ENCODE assay signal across 11 cellular contexts in genomic region chr2:44940612-44941464, GRCh38. TPM values are rescaled to one million over a fixed set of nuclear protein-coding genes. Genes with fewer than 3 reads are reported as not detected.
DNase-seq lines count a peak whose midpoint lies in the region; ATAC-seq and TF ChIP-seq lines count a peak whose summit lies in the region.
"Had no signal": no experiment of that assay in that cellular context is flagged by ENCODE, and none has a peak within 500 bp of the region (broad histone marks: within the 10 kb centered on the region; RNA-seq: fewer than 3 reads in every experiment).

No MANE protein-coding gene starts in this region.

- POLR2A ChIA-PET in PC-9 (lab: Charles Lee; ENCODE audit: unreplicated experiment), result no interaction called here

- H3F3A ChIP-seq in PC-9 (ENCODE audit: insufficient read depth, low read depth), result peaks cover 17% of the 10 kb centered on the region; the same call in 1 of the 2 replicates

- H3K9me2 ChIP-seq in PC-9 (ENCODE audit: insufficient read depth), result no peaks in the 10 kb centered on the region

- H4K20me1 ChIP-seq in PC-9 (ENCODE audit: insufficient read depth), result no peaks in the 10 kb centered on the region

- H3K27me3 ChIP-seq in PC-9 (ENCODE audit: insufficient read depth, low read depth), result no peaks in the 10 kb centered on the region
- peaks cover 49 to 100% (median 76%) of the 10 kb centered on the region in 4 donors for H3K27me3 ChIP-seq in esophagus squamous epithelium
- H3K27me3 ChIP-seq in spleen (replicated peaks in 1 of 7), result peaks cover 25 to 100% (median 97%) of the 10 kb centered on the region in 7 donors

- BruUV-seq in PC-9 (replicated peaks; lab: Mats Ljungman, UMichigan), result no TSS peak

- CTCF ChIA-PET in activated CD8-positive, alpha-beta memory T cell treated with anti-CD3 and anti-CD28 coated beads, Interleukin-2, amount 10 ng/mL, durations not matched to agents 7 days and 5 days (lab: Charles Lee), result interaction anchor here (0.6 to 1.5 kb wide), 4 partner anchors 9 to 949 kb away, joined by 3 read pairs; no protein-coding TSS in a partner anchor
- CTCF ChIA-PET in PC-9 (lab: Charles Lee), result no interaction called here

- H3K4me1 ChIP-seq in PC-9 (replicated peaks; ENCODE audit: insufficient read depth) (peaks cover 25% of the 10 kb centered on the region), esophagus squamous epithelium (peaks cover 41 to 75% (median 50%) of the 10 kb centered on the region in 3 donors), spleen (peaks cover 32 to 87% (median 66%) of the 10 kb centered on the region in 6 donors)

- H3K4me1 Mint-ChIP-seq in activated CD8-positive, alpha-beta memory T cell treated with anti-CD3 and anti-CD28 coated beads, Interleukin-2, amount 10 ng/mL, durations not matched to agents 7 days and 5 days, result peaks cover 31% of the 10 kb centered on the region

- H3K9me3 ChIP-seq in PC-9 (ENCODE audit: insufficient read depth, low read depth), result no peaks in the 10 kb centered on the region
- no peaks in the 10 kb centered on the region for H3K9me3 ChIP-seq in esophagus squamous epithelium
- no peaks in the 10 kb centered on the region for H3K9me3 ChIP-seq in spleen
- H3K9me3 ChIP-seq: prostate gland had no signal

- H3K27ac ChIP-seq in PC-9 (no peak overlapping the region), esophagus squamous epithelium (no peak overlapping the region), spleen (no peak overlapping the region)
- H3K27ac ChIP-seq: cardiac muscle cell, prostate gland had no signal

- peak overlapping the region; percentile 58; the same call in 1 of the 2 replicates for H3K4me3 ChIP-seq in PC-9
- peak overlapping the region in 3 of 4 donors; percentile 28 to 60 (median 38) for H3K4me3 ChIP-seq in esophagus squamous epithelium
- H3K4me3 ChIP-seq in spleen, result peak overlapping the region in 7 of 8 donors; percentile 13 to 66 (median 38)
- H3K4me3 ChIP-seq: cardiac muscle cell had no signal

- peaks cover 87% of the 10 kb centered on the region for H3K27me3 Mint-ChIP-seq in activated CD8-positive, alpha-beta memory T cell treated with anti-CD3 and anti-CD28 coated beads, Interleukin-2, amount 10 ng/mL, durations not matched to agents 7 days and 5 days

- peaks cover 7% of the 10 kb centered on the region for H3K36me3 Mint-ChIP-seq in activated CD8-positive, alpha-beta memory T cell treated with anti-CD3 and anti-CD28 coated beads, Interleukin-2, amount 10 ng/mL, durations not matched to agents 7 days and 5 days

- peak overlapping the region; percentile 69 for H3K4me2 ChIP-seq in PC-9

- DNase-seq in activated CD8-positive, alpha-beta memory T cell treated with anti-CD3 and anti-CD28 coated beads, Interleukin-2, amount 10 ng/mL, durations not matched to agents 7 days and 5 days, result no peak
- no peak for DNase-seq in activated CD8-positive, alpha-beta memory T cell treated with anti-CD3 and anti-CD28 coated beads for 24 hours
- no peak for DNase-seq in PC-9
- DNase-seq in esophagus squamous epithelium (lab: John Stamatoyannopoulos, UW), result no peak
- DNase-seq in spleen, result peak; percentile 75
- no peak for DNase-seq in KG1 (lab: John Stamatoyannopoulos, UW)
- DNase-seq in D341Med (ENCODE audit: low spot score), result no peak

- TF ChIP-seq POLR2A in esophagus squamous epithelium (IDR thresholded peaks at IDR 0.05), result no peak
- TF ChIP-seq POLR2A in spleen (IDR thresholded peaks at IDR 0.05), result no peak

- no peaks in the 10 kb centered on the region for H3K9me3 Mint-ChIP-seq in activated CD8-positive, alpha-beta memory T cell treated with anti-CD3 and anti-CD28 coated beads, Interleukin-2, amount 10 ng/mL, durations not matched to agents 7 days and 5 days (ENCODE audit: low read depth)

- H3K4me3 Mint-ChIP-seq in activated CD8-positive, alpha-beta memory T cell treated with anti-CD3 and anti-CD28 coated beads, Interleukin-2, amount 10 ng/mL, durations not matched to agents 7 days and 5 days, result peak overlapping the region; percentile 79

- H3K36me3 ChIP-seq in PC-9 (ENCODE audit: low read depth) (no peaks in the 10 kb centered on the region), esophagus squamous epithelium (no peaks in the 10 kb centered on the region), spleen (no peaks in the 10 kb centered on the region)
- H3K36me3 ChIP-seq: cardiac muscle cell, prostate gland had no signal

- H3K27ac Mint-ChIP-seq in activated CD8-positive, alpha-beta memory T cell treated with anti-CD3 and anti-CD28 coated beads, Interleukin-2, amount 10 ng/mL, durations not matched to agents 7 days and 5 days, result no peak overlapping the region

- 26 to 28% methylated on average over 12 to 19 of the region's 27 CpGs for WGBS in esophagus squamous epithelium, 2 donors
- 10 to 17% (median 14%) methylated on average over 27 of the region's 27 CpGs for WGBS in spleen, 5 donors

- H3K79me2 ChIP-seq in PC-9 (ENCODE audit: low read depth), result peaks cover 38% of the 10 kb centered on the region

- no peak overlapping the region for H2AFZ ChIP-seq in PC-9

- no peak for ATAC-seq in activated CD8-positive, alpha-beta memory T cell treated with anti-CD3 and anti-CD28 coated beads, Interleukin-2, amount 10 ng/mL, durations not matched to agents 7 days and 5 days
- ATAC-seq in GM18909 (IDR thresholded peaks at IDR 0.05; ENCODE audit: poor library complexity, unreplicated experiment), result no peak

- intact Hi-C loops in PC-9 (cut with micrococcal nuclease; ENCODE audit: unreplicated experiment), result no loop called here
- intact Hi-C loops in esophagus squamous epithelium (cut with DNase I), result no loop called here
- intact Hi-C loops in spleen (cut with DNase I; ENCODE audit: low total_unique reads), result no loop called here

- TF ChIP-seq CTCF in PC-9 (conservative IDR thresholded peaks at IDR 0.05) (no peak), esophagus squamous epithelium (IDR thresholded peaks at IDR 0.05) (no peak), spleen (IDR thresholded peaks at IDR 0.05 in 8 of 11, conservative IDR thresholded peaks at IDR 0.05 in 3 of 11) (no peak)

RNA-seq across cellular contexts. Expression of gene SIX3, which starts 0.7 kb away (rescaled TPM):
- total RNA-seq in activated CD8-positive, alpha-beta memory T cell treated with anti-CD3 and anti-CD28 coated beads, Interleukin-2, amount 10 ng/mL, durations not matched to agents 7 days and 5 days, result under 1 TPM in 1 of 2 experiments, not detected in 1; 0.21 TPM
- total RNA-seq in PC-9 (2021) (1.4 TPM in 2 replicates), esophagus squamous epithelium (not detected), spleen (not detected)
- polyA plus RNA-seq in spleen, result under 1 TPM in 1 of 3 donors, not detected in 2; 0.03 TPM
- total RNA-seq: cardiac muscle cell, OCI-LY7, prostate gland had no signal
- polyA plus RNA-seq: cardiac muscle cell had no signal
